In the genomic region with DNA sequence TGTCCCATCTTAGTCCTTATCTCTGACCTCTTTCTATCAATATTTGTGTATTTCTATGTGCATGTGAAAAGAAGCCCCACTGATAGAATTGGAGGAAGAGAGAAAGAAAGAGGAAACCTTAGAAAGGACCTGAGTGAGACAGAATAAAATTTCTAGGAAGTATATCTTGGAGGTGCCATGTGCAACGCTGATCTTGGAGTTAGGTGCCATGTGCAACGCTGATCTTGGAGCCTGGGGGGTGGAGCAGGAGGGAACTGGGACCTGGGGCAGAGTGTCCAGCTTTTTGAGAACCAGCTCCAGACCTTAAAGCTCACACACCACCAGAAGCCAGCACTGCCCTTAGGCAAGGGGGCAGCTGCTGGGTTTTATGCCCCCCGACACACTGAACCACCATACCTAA, we compare ENCODE assay signal across 11 cellular contexts.
"Had no signal": no experiment of that assay in that cellular context is flagged by ENCODE, and none has a peak within 500 bp of the region (broad histone marks: within the 10 kb centered on the region; RNA-seq: fewer than 3 reads in every experiment).

No MANE protein-coding gene starts in this region.

- H3K9me3 ChIP-seq: HAP-1 had no signal

- H3K4me3 ChIP-seq: GM23248, GM23338, HAP-1 had no signal

- H3K9me3 Mint-ChIP-seq: GM23338, H9, HFFc6 had no signal

- H3K27ac Mint-ChIP-seq: GM23338, H9, HFFc6 had no signal

- ATAC-seq: GM23338, HCT116 had no signal

- H2AFZ ChIP-seq: GM23248, GM23338 had no signal

- DNase-seq: GM23248, GOT3, H7, H9, HCEC 1CT, HFFc6 had no signal

- H3K27ac ChIP-seq: GM23248 had no signal

- H3K4me3 Mint-ChIP-seq: GM23338, H9, HFFc6 had no signal

- H3K4me2 ChIP-seq: GM23338 had no signal

- FAIRE-seq: H1, H54 had no signal

- H3K36me3 ChIP-seq: HAP-1 had no signal

- H3K9ac ChIP-seq: GM23248 had no signal

- H3K4me1 ChIP-seq: HAP-1 had no signal
